In genomic region chr2:219611306-219611705, GRCh38 we compare ENCODE assay signal across 1 cellular context.
TF ChIP-seq lines count a peak whose summit lies in the region.

No MANE protein-coding gene starts in this region.

TF ChIP-seq in H1, 55 proteins besides CTCF, POLR2A, EP300 and RAD21:
- TF ChIP-seq NANOG (IDR thresholded peaks at IDR 0.05; ENCODE audit: insufficient read depth, low read depth, low read length, poor library complexity, severe bottlenecking), result no peak
- no peak for TF ChIP-seq RXRA (IDR thresholded peaks at IDR 0.05; ENCODE audit: insufficient read depth, low read depth, low read length)
- no peak for TF ChIP-seq CEBPB (IDR thresholded peaks at IDR 0.05; ENCODE audit: low read depth, low read length)
- TF ChIP-seq SAP30 (IDR thresholded peaks at IDR 0.05; ENCODE audit: insufficient read depth, insufficient replicate concordance, low read length), result no peak
- no peak for TF ChIP-seq JUND (IDR thresholded peaks at IDR 0.05; ENCODE audit: low read length)
- no peak for TF ChIP-seq MAFK (IDR thresholded peaks at IDR 0.05; ENCODE audit: low read depth, low read length)
- no peak for TF ChIP-seq ZNF274 (IDR thresholded peaks at IDR 0.05; ENCODE audit: borderline replicate concordance, extremely low read depth, low read length)
- no peak for TF ChIP-seq SP2 (IDR thresholded peaks at IDR 0.05; ENCODE audit: low read length)
- TF ChIP-seq PHF8 (conservative IDR thresholded peaks at IDR 0.05; ENCODE audit: low read depth, low read length), result no peak
- no peak for TF ChIP-seq POU5F1 (IDR thresholded peaks at IDR 0.05; ENCODE audit: low read depth, low read length)
- TF ChIP-seq TEAD4 (IDR thresholded peaks at IDR 0.05; ENCODE audit: low read depth, low read length), result no peak
- no peak for TF ChIP-seq ASH2L (IDR thresholded peaks at IDR 0.05; ENCODE audit: low read length)
- no peak for TF ChIP-seq GABPA (IDR thresholded peaks at IDR 0.05; ENCODE audit: borderline replicate concordance, insufficient read depth, low read length)
- TF ChIP-seq CBX8 (IDR thresholded peaks at IDR 0.05; ENCODE audit: borderline replicate concordance, low read depth, low read length), result no peak
- no peak for TF ChIP-seq BRCA1 (IDR thresholded peaks at IDR 0.05; ENCODE audit: low read depth, low read length)
- TF ChIP-seq EZH2 (IDR thresholded peaks at IDR 0.05; ENCODE audit: low read depth, low read length, severe bottlenecking), result no peak
- TF ChIP-seq TBP (IDR thresholded peaks at IDR 0.05; ENCODE audit: low read depth, low read length), result no peak
- no peak for TF ChIP-seq SIN3A (conservative IDR thresholded peaks at IDR 0.05 in 1 of 2, IDR thresholded peaks at IDR 0.05 in 1 of 2; ENCODE audit: low read depth in 1 of 2, low read length in 2 of 2)
- TF ChIP-seq SUZ12 (IDR thresholded peaks at IDR 0.05; ENCODE audit: low read length), result no peak
- no peak for TF ChIP-seq HDAC2 (IDR thresholded peaks at IDR 0.05; ENCODE audit: borderline replicate concordance in 1 of 2, low read depth in 2 of 2, low read length in 2 of 2)
